In the genomic region with DNA sequence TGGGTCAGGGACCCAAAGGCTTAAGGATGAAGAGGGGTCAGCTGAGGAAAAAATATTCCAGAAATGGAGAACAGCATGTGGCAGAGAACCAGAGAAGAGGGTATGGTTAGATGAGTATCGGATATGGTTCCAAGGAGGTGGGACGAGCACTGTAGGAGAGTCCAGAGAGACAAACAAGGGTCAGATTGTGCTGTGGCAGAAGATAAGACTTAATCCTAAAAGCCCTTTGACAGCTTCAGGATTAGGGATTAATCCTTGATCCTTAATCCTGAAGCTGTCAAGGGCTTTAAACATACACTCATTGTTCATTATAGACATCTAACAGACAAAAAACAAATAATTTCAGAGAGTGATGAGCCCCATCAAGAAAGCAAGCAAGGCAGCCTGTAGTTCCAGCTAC, we compare ENCODE assay signal across 22 cellular contexts.
"Had no signal": no experiment of that assay in that cellular context is flagged by ENCODE, and none has a peak within 500 bp of the region (broad histone marks: within the 10 kb centered on the region; RNA-seq: fewer than 3 reads in every experiment).

No MANE protein-coding gene starts in this region.

- H3K27me3 ChIP-seq: ascending aorta, dorsolateral prefrontal cortex had no signal

- DNase-seq: activated B cell treated with CpG ODN at 0.5 μM for 24 hours; activated CD4-positive, alpha-beta T cell treated with anti-CD3 and anti-CD28 coated beads for 48 hours; activated CD4-positive, alpha-beta T cell treated with anti-CD3 and anti-CD28 coated beads, Interleukin-2, amount 50 U/mL, for 1 hour; activated CD4-positive, alpha-beta T cell treated with anti-CD3 and anti-CD28 coated beads, Interleukin-2, amount 50 U/mL, for 48 hours; activated CD8-positive, alpha-beta memory T cell treated with anti-CD3 and anti-CD28 coated beads for 24 hours; activated CD8-positive, alpha-beta T cell treated with anti-CD3 and anti-CD28 coated beads for 36 hours; activated effector memory CD4-positive, alpha-beta T cell treated with Interleukin-2 at 50 U/mL for 16 hours; activated gamma-delta T cell treated with Interleukin-2 at 50 U/mL for 16 hours; activated naive CD4-positive, alpha-beta T cell treated with anti-CD3 and anti-CD28 coated beads for 36 hours; activated naive CD8-positive, alpha-beta T cell treated with anti-CD3 and anti-CD28 coated beads, Interleukin-2, amount 10 ng/mL, durations not matched to agents 7 days and 5 days; activated T-cell treated with anti-CD3 and anti-CD28 coated beads, Interleukin-2, amount 50 U/mL, for 4 hours; dorsolateral prefrontal cortex; effector memory CD4-positive, alpha-beta T cell; endodermal cell; foreskin fibroblast; head of caudate nucleus; T-helper 2 cell had no signal

- H3K4me1 ChIP-seq: ascending aorta had no signal

- H3K4me3 ChIP-seq: ascending aorta, coronary artery, dorsolateral prefrontal cortex had no signal

- H3K9me3 ChIP-seq: ascending aorta had no signal

- FAIRE-seq: bronchial epithelial cell, frontal cortex had no signal

- H3K27ac ChIP-seq: ascending aorta, coronary artery, dorsolateral prefrontal cortex, VCaP had no signal

- H3K36me3 ChIP-seq: ascending aorta had no signal
